ENCODE assay signal across 8 cellular contexts in genomic region chrX:74924449-74925209, GRCh38.
DNase-seq lines count a peak whose midpoint lies in the region; ATAC-seq and TF ChIP-seq lines count a peak whose summit lies in the region.

No MANE protein-coding gene starts in this region.

- DNase-seq in AG08396 (ENCODE audit: low spot score) (peak; percentile 17), NCI-H748 (lab: John Stamatoyannopoulos, UW; ENCODE audit: unreplicated experiment) (peak; percentile 81), hypothalamus (lab: John Stamatoyannopoulos, UW) (peak in 40 of 51 donors; percentile 0 to 67 (median 15)), retinal pigment epithelial cell (ENCODE audit: low read depth) (no peak), globus pallidus (ENCODE audit: low spot score) (no peak)
- peak; percentile 14 for DNase-seq in activated naive CD8-positive, alpha-beta T cell treated with anti-CD3 and anti-CD28 coated beads, Interleukin-2, amount 50 U/mL, for 24 hours

- H3K4me1 Mint-ChIP-seq in activated naive CD8-positive, alpha-beta T cell treated with anti-CD3 and anti-CD28 coated beads, Interleukin-2, amount 50 U/mL, for 24 hours, result peaks cover 11% of the 10 kb centered on the region

- ATAC-seq in GM18861 (IDR thresholded peaks at IDR 0.05; ENCODE audit: unreplicated experiment), result peak; percentile 35
- peak; percentile 53 for ATAC-seq in HG03097 (IDR thresholded peaks at IDR 0.05; ENCODE audit: low FRiP score, unreplicated experiment)
- peak; percentile 79 for ATAC-seq in activated naive CD8-positive, alpha-beta T cell treated with anti-CD3 and anti-CD28 coated beads, Interleukin-2, amount 50 U/mL, for 24 hours

- H3K27ac Mint-ChIP-seq in activated naive CD8-positive, alpha-beta T cell treated with anti-CD3 and anti-CD28 coated beads, Interleukin-2, amount 50 U/mL, for 24 hours, result peak overlapping the region; percentile 67

- H3K27me3 Mint-ChIP-seq in activated naive CD8-positive, alpha-beta T cell treated with anti-CD3 and anti-CD28 coated beads, Interleukin-2, amount 50 U/mL, for 24 hours, result peaks cover 32% of the 10 kb centered on the region

- TF ChIP-seq CTCF in retinal pigment epithelial cell (conservative IDR thresholded peaks at IDR 0.05; ENCODE audit: low read depth, low read length), result no peak

- no peaks in the 10 kb centered on the region for H3K36me3 Mint-ChIP-seq in activated naive CD8-positive, alpha-beta T cell treated with anti-CD3 and anti-CD28 coated beads, Interleukin-2, amount 50 U/mL, for 24 hours (ENCODE audit: low read depth)

- H3K4me3 ChIP-seq in retinal pigment epithelial cell (ENCODE audit: low read length), result peak overlapping the region; percentile 34

- peak overlapping the region; percentile 76 for H3K4me3 Mint-ChIP-seq in activated naive CD8-positive, alpha-beta T cell treated with anti-CD3 and anti-CD28 coated beads, Interleukin-2, amount 50 U/mL, for 24 hours

- no peaks in the 10 kb centered on the region for H3K9me3 Mint-ChIP-seq in activated naive CD8-positive, alpha-beta T cell treated with anti-CD3 and anti-CD28 coated beads, Interleukin-2, amount 50 U/mL, for 24 hours

Comparison
In these comparisons a context has a peak if more than half of its experiments do, and no peak if none do; other contexts are left out.
1. DNase-seq: peak in AG08396 (single experiment), NCI-H748 (single experiment), activated naive CD8-positive, alpha-beta T cell treated with anti-CD3 and anti-CD28 coated beads, Interleukin-2, amount 50 U/mL, for 24 hours (single experiment) and hypothalamus (40 of 51); none in retinal pigment epithelial cell (single experiment) and globus pallidus (single experiment).
2. Peak in every context shown above with its lines, with median percentiles within 50 percentile points of each other: ATAC-seq.